Comparison of ENCODE assay signal across 32 cellular contexts in the genomic region with DNA sequence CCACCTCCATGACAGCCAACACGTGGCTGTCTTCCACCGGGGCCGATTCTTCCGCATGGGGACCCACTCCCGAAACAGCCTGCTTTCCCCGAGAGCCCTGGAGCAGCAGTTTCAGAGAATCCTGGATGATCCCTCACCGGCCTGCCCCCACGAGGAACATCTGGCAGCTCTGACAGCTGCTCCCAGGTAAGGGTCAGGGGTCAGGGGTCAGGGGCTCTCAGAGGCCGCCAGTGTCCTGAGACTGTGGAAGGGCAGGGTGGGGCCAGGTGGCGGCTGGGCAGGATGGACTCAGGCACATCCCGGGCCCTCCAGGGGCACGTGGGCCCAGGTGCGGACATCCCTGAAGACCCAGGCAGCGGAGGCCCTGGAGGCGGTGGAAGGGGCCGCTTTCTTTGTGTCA. TPM values are rescaled to one million over a fixed set of nuclear protein-coding genes. Genes with fewer than 3 reads are reported as not detected.
"Had no signal": no experiment of that assay in that cellular context is flagged by ENCODE, and none has a peak within 500 bp of the region (broad histone marks: within the 10 kb centered on the region; RNA-seq: fewer than 3 reads in every experiment).

No MANE protein-coding gene starts in this region.

- H3K36me3 Mint-ChIP-seq: immature natural killer cell; stimulated activated naive B cell treated with anti-CD40 and anti-IgM and Interleukin-4, amounts not matched to agents 10 μg/mL and 1 μg/mL and 100 μg/mL, for 72 hours had no signal

- H3K4me3 ChIP-seq: left lung, lower lobe of right lung, neural progenitor cell, pancreas, prostate gland, skin epidermis, stomach, testis, tibial artery, vagina had no signal

- DNase-seq: hypothalamus; immature natural killer cell; kidney; left colon; left lung; lower lobe of right lung; mammary epithelial cell; mesenchymal stem cell; naive thymus-derived CD8-positive, alpha-beta T cell; occipital lobe; pancreas; posterior cingulate gyrus; retina; stimulated activated CD4-positive, alpha-beta T cell treated with anti-CD3 and anti-CD28 coated beads, Interleukin-12 subunit alpha, Interleukin-12 subunit beta, amount 100 ng/mL, for 4 hours; stimulated activated CD4-positive, alpha-beta T cell treated with anti-CD3 and anti-CD28 coated beads, Interleukin-15, amount 100 ng/mL, for 24 hours; stimulated activated CD4-positive, alpha-beta T cell treated with anti-CD3 and anti-CD28 coated beads, Interleukin-2, amount 100 ng/mL, for 24 hours; stimulated activated CD4-positive, alpha-beta T cell treated with anti-CD3 and anti-CD28 coated beads, Interleukin-4, amount 100 ng/mL, for 1 hour; stimulated activated naive B cell treated with anti-CD40 and anti-IgM and Interleukin-4, amounts not matched to agents 10 μg/mL and 1 μg/mL and 100 μg/mL, for 72 hours; stimulated activated naive CD8-positive, alpha-beta T cell treated with anti-CD3 and anti-CD28 coated beads, Interleukin-15, Interleukin-2, amounts not matched to agents 100 U/mL and 50 U/mL, for 24 hours; stomach; testis; tibial artery had no signal

- H3K27me3 Mint-ChIP-seq: type B pancreatic cell had no signal

- FAIRE-seq: islet of Langerhans, kidney, pancreas had no signal

- H3K4me1 Mint-ChIP-seq: immature natural killer cell; nephron; neural progenitor cell; stimulated activated naive B cell treated with anti-CD40 and anti-IgM and Interleukin-4, amounts not matched to agents 10 μg/mL and 1 μg/mL and 100 μg/mL, for 72 hours had no signal

- H3K27ac Mint-ChIP-seq: immature natural killer cell; naive thymus-derived CD8-positive, alpha-beta T cell; nephron; neural progenitor cell; stimulated activated naive B cell treated with anti-CD40 and anti-IgM and Interleukin-4, amounts not matched to agents 10 μg/mL and 1 μg/mL and 100 μg/mL, for 72 hours; type B pancreatic cell had no signal

- H2AFZ ChIP-seq: neural progenitor cell had no signal

- H3K27ac ChIP-seq: left lung, lower lobe of right lung, neural progenitor cell, neutrophil, pancreas, prostate gland, skin epidermis, stomach, testis, tibial artery, vagina had no signal

- H3K9me3 Mint-ChIP-seq: immature natural killer cell; naive thymus-derived CD8-positive, alpha-beta T cell; nephron; neural progenitor cell; type B pancreatic cell had no signal

- H3K36me3 ChIP-seq: left lung, lower lobe of right lung, neural progenitor cell, neutrophil, pancreas, prostate gland, stomach, tibial artery, vagina had no signal

- H3K9ac ChIP-seq: neural progenitor cell had no signal

- H3K4me3 Mint-ChIP-seq: immature natural killer cell; naive thymus-derived CD8-positive, alpha-beta T cell; nephron; neural progenitor cell; stimulated activated naive B cell treated with anti-CD40 and anti-IgM and Interleukin-4, amounts not matched to agents 10 μg/mL and 1 μg/mL and 100 μg/mL, for 72 hours; type B pancreatic cell had no signal

- H3K4me1 ChIP-seq: left lung, lower lobe of right lung, neural progenitor cell, pancreas, prostate gland, testis, tibial artery, vagina had no signal

- ATAC-seq: left colon; left lung; naive thymus-derived CD8-positive, alpha-beta T cell; pancreas; right cardiac atrium; sciatic nerve; stimulated activated naive B cell treated with anti-CD40 and anti-IgM and Interleukin-4, amounts not matched to agents 10 μg/mL and 1 μg/mL and 100 μg/mL, for 72 hours; stimulated activated naive CD8-positive, alpha-beta T cell treated with anti-CD3 and anti-CD28 coated beads, Interleukin-15, Interleukin-2, amounts not matched to agents 100 U/mL and 50 U/mL, for 24 hours had no signal

- H3K4me2 ChIP-seq: neural progenitor cell had no signal

- H3K9me3 ChIP-seq: left lung, lower lobe of right lung, neutrophil, pancreas, prostate gland, stomach, testis, tibial artery, vagina had no signal

- H3K27me3 ChIP-seq: neural progenitor cell, pancreas, testis, vagina had no signal

RNA-seq across cellular contexts. Expression of gene CPT1C, which starts 15.0 kb away (rescaled TPM):
- polyA plus RNA-seq: immature natural killer cell had no signal

RNA-seq across cellular contexts. Expression of gene BCL2L12, which starts 40.2 kb away (rescaled TPM):
- total RNA-seq: occipital lobe had no signal
